Comparison of ENCODE assay signal across 3 cellular contexts in the genomic region with DNA sequence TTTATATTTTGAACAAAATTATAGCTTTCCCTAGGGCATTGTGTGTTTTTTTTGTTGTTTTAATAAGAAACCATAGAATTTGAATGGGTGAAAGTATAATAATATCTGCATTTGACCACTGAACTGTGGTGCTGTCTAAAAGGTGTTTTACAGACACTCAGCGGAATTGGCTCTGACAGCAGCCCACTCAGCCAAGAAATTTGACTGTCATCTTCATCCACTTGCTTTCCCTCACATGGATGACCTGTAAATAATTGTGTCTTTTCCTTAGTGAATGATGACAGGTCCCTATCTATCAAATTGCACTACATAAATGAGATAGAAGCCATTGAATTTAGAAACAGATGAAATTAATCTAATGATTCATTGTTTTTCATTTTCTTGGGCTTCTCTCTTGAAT.
"Had no signal": no experiment of that assay in that cellular context is flagged by ENCODE, and none has a peak within 500 bp of the region (broad histone marks: within the 10 kb centered on the region; RNA-seq: fewer than 3 reads in every experiment).

No MANE protein-coding gene starts in this region.

- H3K4me3 ChIP-seq: GM12878 had no signal

- DNase-seq: GDM1, GF-D8 had no signal

- ATAC-seq: GM12878 had no signal
